In genomic region chr12:45959025-45959424, GRCh38 we compare ENCODE assay signal across 27 cellular contexts.
"Had no signal": no experiment of that assay in that cellular context is flagged by ENCODE, and none has a peak within 500 bp of the region (broad histone marks: within the 10 kb centered on the region; RNA-seq: fewer than 3 reads in every experiment).

No MANE protein-coding gene starts in this region.

- H3K4me1 Mint-ChIP-seq: neural progenitor cell had no signal

- H3K9me3 Mint-ChIP-seq: natural killer cell; stimulated activated effector memory CD8-positive, alpha-beta T cell treated with anti-CD3 and anti-CD28 coated beads, Interleukin-12 subunit alpha, Interleukin-12 subunit beta, amount 100 ng/mL, for 72 hours had no signal

- H3K4me3 Mint-ChIP-seq: naive thymus-derived CD4-positive, alpha-beta T cell; natural killer cell; nephron; neural progenitor cell; stimulated activated effector memory CD8-positive, alpha-beta T cell treated with anti-CD3 and anti-CD28 coated beads, Interleukin-12 subunit alpha, Interleukin-12 subunit beta, amount 100 ng/mL, for 72 hours; stimulated activated naive B cell treated with anti-CD40 and anti-IgM and Interleukin-4, amounts not matched to agents 10 μg/mL and 1 μg/mL and 100 μg/mL, for 72 hours; stimulated activated naive CD8-positive, alpha-beta T cell treated with anti-CD3 and anti-CD28 coated beads, Interleukin-15, Interleukin-2, amounts not matched to agents 100 ng/mL and 50 ng/mL, for 24 hours; type B pancreatic cell had no signal

- H3K27me3 Mint-ChIP-seq: naive thymus-derived CD4-positive, alpha-beta T cell; stimulated activated naive B cell treated with anti-CD40 and anti-IgM and Interleukin-4, amounts not matched to agents 10 μg/mL and 1 μg/mL and 100 μg/mL, for 72 hours; stimulated activated naive CD8-positive, alpha-beta T cell treated with anti-CD3 and anti-CD28 coated beads, Interleukin-15, Interleukin-2, amounts not matched to agents 100 ng/mL and 50 ng/mL, for 24 hours; type B pancreatic cell had no signal

- H3K27me3 ChIP-seq: neural progenitor cell, ovary, right atrium auricular region, right lobe of liver, sigmoid colon, stomach, tibial artery, transverse colon, upper lobe of right lung, uterus had no signal

- H3K4me3 ChIP-seq: neural progenitor cell, ovary, prostate gland, right atrium auricular region, right lobe of liver, sigmoid colon, stomach, tibial artery, transverse colon, upper lobe of right lung, uterus had no signal

- ATAC-seq: naive thymus-derived CD4-positive, alpha-beta T cell; natural killer cell; right lobe of liver; stimulated activated effector memory CD8-positive, alpha-beta T cell treated with anti-CD3 and anti-CD28 coated beads, Interleukin-12 subunit alpha, Interleukin-12 subunit beta, amount 100 ng/mL, for 72 hours; stimulated activated naive B cell treated with anti-CD40 and anti-IgM and Interleukin-4, amounts not matched to agents 10 μg/mL and 1 μg/mL and 100 μg/mL, for 72 hours; upper lobe of right lung had no signal

- H3K9me3 ChIP-seq: ovary, prostate gland, right atrium auricular region, right lobe of liver, sigmoid colon, stomach, tibial artery, transverse colon, upper lobe of right lung, uterus had no signal

- H3K36me3 ChIP-seq: ovary, uterus had no signal

- DNase-seq: naive thymus-derived CD4-positive, alpha-beta T cell; natural killer cell; occipital lobe; ovary; posterior cingulate gyrus; retina; right lobe of liver; sigmoid colon; stimulated activated CD4-positive, alpha-beta T cell treated with anti-CD3 and anti-CD28 coated beads, Interleukin-15, amount 100 ng/mL, for 24 hours; stimulated activated CD4-positive, alpha-beta T cell treated with anti-CD3 and anti-CD28 coated beads, Interleukin-2, amount 100 ng/mL, for 24 hours; stimulated activated CD4-positive, alpha-beta T cell treated with anti-CD3 and anti-CD28 coated beads, Interleukin-2, amount 100 ng/mL, for 48 hours; stimulated activated CD4-positive, alpha-beta T cell treated with anti-CD3 and anti-CD28 coated beads, Interleukin-4, amount 100 ng/mL, for 24 hours; stimulated activated naive B cell treated with anti-CD40 and anti-IgM and Interleukin-4, amounts not matched to agents 10 μg/mL and 1 μg/mL and 100 μg/mL, for 72 hours; stimulated activated naive CD4-positive, alpha-beta T cell treated with Interleukin-2 at 50 U/mL for 16 hours; stomach; tibial artery; transverse colon; upper lobe of right lung; uterus had no signal

- H3K27ac ChIP-seq: neural progenitor cell, ovary, parathyroid adenoma, prostate gland, right lobe of liver, stomach, transverse colon, upper lobe of right lung, uterus had no signal

- H3K27ac Mint-ChIP-seq: naive thymus-derived CD4-positive, alpha-beta T cell; nephron; neural progenitor cell; stimulated activated effector memory CD8-positive, alpha-beta T cell treated with anti-CD3 and anti-CD28 coated beads, Interleukin-12 subunit alpha, Interleukin-12 subunit beta, amount 100 ng/mL, for 72 hours; stimulated activated naive B cell treated with anti-CD40 and anti-IgM and Interleukin-4, amounts not matched to agents 10 μg/mL and 1 μg/mL and 100 μg/mL, for 72 hours; stimulated activated naive CD8-positive, alpha-beta T cell treated with anti-CD3 and anti-CD28 coated beads, Interleukin-15, Interleukin-2, amounts not matched to agents 100 ng/mL and 50 ng/mL, for 24 hours; type B pancreatic cell had no signal

- H3K4me1 ChIP-seq: prostate gland, right lobe of liver, uterus had no signal
